Comparison of ENCODE assay signal across 1 cellular context in the genomic region with DNA sequence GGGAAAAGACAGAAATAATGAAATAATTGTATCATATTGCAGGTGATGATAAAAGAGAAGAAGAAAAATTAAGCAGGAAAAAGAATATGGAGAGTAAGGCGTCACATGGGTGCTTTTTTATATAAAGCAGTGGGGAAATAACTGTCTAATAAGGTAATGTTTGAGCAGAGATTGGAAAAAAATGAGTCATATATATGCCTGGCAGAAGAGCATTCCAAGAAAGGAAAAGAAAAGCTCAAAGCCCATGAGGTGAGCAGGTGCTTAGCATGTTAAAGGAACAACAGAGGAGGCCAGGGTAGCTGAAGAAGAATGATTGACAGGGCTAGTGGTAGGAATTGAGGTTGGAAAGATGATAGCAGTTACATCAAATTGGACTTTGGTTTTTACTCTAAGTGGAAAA.
TF ChIP-seq lines count a peak whose summit lies in the region.

No MANE protein-coding gene starts in this region.

TF ChIP-seq in IMR-90, 13 proteins besides CTCF, POLR2A, EP300 and RAD21 (continued from another document):
- TF ChIP-seq RFX5 (IDR thresholded peaks at IDR 0.05; ENCODE audit: low read depth, low read length): no peak
- no peak for TF ChIP-seq MAZ (IDR thresholded peaks at IDR 0.05; ENCODE audit: borderline replicate concordance, low read depth, low read length)
